In the genomic region with DNA sequence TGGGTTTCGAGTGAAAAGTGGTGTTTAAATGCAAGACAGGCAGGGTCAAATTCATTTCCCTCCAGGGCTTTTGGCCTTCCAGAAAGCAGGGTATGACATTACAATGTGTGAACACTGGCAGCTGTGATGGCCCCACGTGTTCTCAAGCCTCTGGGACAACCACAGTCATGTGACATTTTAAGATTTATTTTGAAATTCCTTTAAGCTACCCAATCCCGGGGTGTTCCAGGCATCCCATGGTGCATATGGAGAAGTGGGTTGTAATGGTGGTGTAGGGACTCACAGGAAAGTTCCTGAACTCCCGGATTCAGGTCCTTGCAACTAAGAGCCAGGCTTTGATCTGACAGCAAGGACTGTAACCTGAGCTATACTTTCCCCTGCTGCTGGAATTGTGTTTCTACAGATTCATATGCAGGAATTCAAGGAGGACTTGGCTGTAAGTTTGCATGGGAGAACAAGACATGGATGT, we compare ENCODE assay signal across 16 cellular contexts. TPM values are rescaled to one million over a fixed set of nuclear protein-coding genes. Genes with fewer than 3 reads are reported as not detected.
DNase-seq lines count a peak whose midpoint lies in the region; ATAC-seq and TF ChIP-seq lines count a peak whose summit lies in the region.
"Had no signal": no experiment of that assay in that cellular context is flagged by ENCODE, and none has a peak within 500 bp of the region (broad histone marks: within the 10 kb centered on the region; RNA-seq: fewer than 3 reads in every experiment).

No MANE protein-coding gene starts in this region.

- ATAC-seq in WTC11 (peak; percentile 75), left cardiac atrium (no peak), aorta (ENCODE audit: low FRiP score) (no peak)
- ATAC-seq: heart right ventricle had no signal

- H3K79me2 ChIP-seq in smooth muscle cell (ENCODE audit: low read depth): no peaks in the 10 kb centered on the region

- DNase-seq in NCI-H82 (lab: John Stamatoyannopoulos, UW) (peak; percentile 16), NCI-H82 treated with DMSO at 0.1 percent for 48 hours (lab: John Stamatoyannopoulos, UW; ENCODE audit: unreplicated experiment) (no peak), WTC11 (ENCODE audit: low spot score) (no peak), glomerular visceral epithelial cell (ENCODE audit: extremely low spot score) (peak; percentile 8), smooth muscle cell (lab: John Stamatoyannopoulos, UW; ENCODE audit: unreplicated experiment) (no peak), left cardiac atrium (no peak), NCI-H1105 (lab: John Stamatoyannopoulos, UW) (no peak), aorta (no peak)
- DNase-seq: activated effector memory CD4-positive, alpha-beta T cell treated with anti-CD3 and anti-CD28 coated beads, Interleukin-2, amount 50 U/mL, for 16 hours; CD8-positive, alpha-beta memory T cell; heart right ventricle; NCI-H2029; ovary; substantia nigra had no signal

- POLR2A ChIA-PET in WTC11 (lab: Charles Lee): interaction anchor here (0.6 kb wide), 1 partner anchor 47 kb away, joined by 3 read pairs; the partner anchor contains the start of gene INSYN2A

- H3K27ac Mint-ChIP-seq in WTC11: peak overlapping the region; percentile 40
- H3K27ac Mint-ChIP-seq: CD8-positive, alpha-beta memory T cell had no signal

- H3K27ac ChIP-seq in smooth muscle cell (ENCODE audit: low read depth) (peak overlapping the region; percentile 84), aorta (ENCODE audit: low read depth in 1 of 2, low read length in 2 of 2) (no peak overlapping the region)
- H3K27ac ChIP-seq: 22Rv1, ovary had no signal

- H3K9me3 ChIP-seq in smooth muscle cell (replicated peaks; ENCODE audit: low read depth) (no peaks in the 10 kb centered on the region), aorta (ENCODE audit: control insufficient read depth, low read length) (no peaks in the 10 kb centered on the region)
- H3K9me3 ChIP-seq: heart right ventricle, ovary had no signal

- peaks cover 3% of the 10 kb centered on the region for H3F3A ChIP-seq in smooth muscle cell (ENCODE audit: low read depth)

- H3K4me2 ChIP-seq in smooth muscle cell: no peak overlapping the region

- 68% methylated on average over 4 of the region's 4 CpGs for WGBS in smooth muscle cell (ENCODE audit: low lambda C conversion rate)
- WGBS in aorta, 2 donors: 44 to 57% methylated on average over 4 of the region's 4 CpGs

- no peak overlapping the region for H2AFZ ChIP-seq in smooth muscle cell (ENCODE audit: low read depth)

- no peaks in the 10 kb centered on the region for H3K9me3 Mint-ChIP-seq in WTC11
- H3K9me3 Mint-ChIP-seq: CD8-positive, alpha-beta memory T cell had no signal

- H3K36me3 ChIP-seq in smooth muscle cell (ENCODE audit: low read depth) (no peaks in the 10 kb centered on the region), aorta (ENCODE audit: control insufficient read depth in 1 of 2, insufficient read depth in 2 of 2, low read length in 1 of 2) (no peaks in the 10 kb centered on the region)
- H3K36me3 ChIP-seq: ovary had no signal

- H3K4me1 ChIP-seq in smooth muscle cell (ENCODE audit: low read depth): peaks cover 13% of the 10 kb centered on the region
- H3K4me1 ChIP-seq in aorta (ENCODE audit: control insufficient read depth in 1 of 2, insufficient read depth in 2 of 2, low read length in 2 of 2): no peaks in the 10 kb centered on the region

- H3K4me3 ChIP-seq in smooth muscle cell (no peak overlapping the region), aorta (ENCODE audit: low read length in 2 of 2) (no peak overlapping the region)
- H3K4me3 ChIP-seq: heart right ventricle, lung, ovary had no signal

- intact Hi-C loops in left cardiac atrium (cut with DNase I): no loop called here
- intact Hi-C loops in aorta (cut with DNase I): no loop called here

- H3K4me1 Mint-ChIP-seq in WTC11: peaks cover 70% of the 10 kb centered on the region
- H3K4me1 Mint-ChIP-seq: CD8-positive, alpha-beta memory T cell had no signal

- peaks cover 53% of the 10 kb centered on the region for H4K20me1 ChIP-seq in smooth muscle cell (ENCODE audit: low read depth)

- H3K9ac ChIP-seq in smooth muscle cell (ENCODE audit: low read depth): no peak overlapping the region

- TF ChIP-seq CTCF in WTC11 (IDR thresholded peaks at IDR 0.05) (no peak), smooth muscle cell (IDR thresholded peaks at IDR 0.05; ENCODE audit: borderline replicate concordance, insufficient read depth, poor library complexity, severe bottlenecking) (no peak)

- H3K27me3 ChIP-seq in smooth muscle cell (ENCODE audit: low read depth) (no peaks in the 10 kb centered on the region), aorta (ENCODE audit: control insufficient read depth in 1 of 2, insufficient read depth in 2 of 2, low read length in 1 of 2) (no peaks in the 10 kb centered on the region)
- H3K27me3 ChIP-seq: heart right ventricle, ovary had no signal

- no peak overlapping the region for H3K4me3 Mint-ChIP-seq in WTC11
- H3K4me3 Mint-ChIP-seq: CD8-positive, alpha-beta memory T cell had no signal

- no peaks in the 10 kb centered on the region for H3K27me3 Mint-ChIP-seq in WTC11 (ENCODE audit: low read depth)
- H3K27me3 Mint-ChIP-seq: CD8-positive, alpha-beta memory T cell had no signal

- CTCF ChIA-PET in WTC11 (lab: Charles Lee): interaction anchor here (0.9 to 1.4 kb wide), 3 partner anchors 34 to 205 kb away, joined by 3 to 4 read pairs (median 3); no protein-coding TSS in a partner anchor

- H3K36me3 Mint-ChIP-seq in WTC11: no peaks in the 10 kb centered on the region
- H3K36me3 Mint-ChIP-seq: CD8-positive, alpha-beta memory T cell had no signal

TF ChIP-seq in WTC11, 78 proteins besides CTCF, POLR2A, EP300 and RAD21:
- no peak for TF ChIP-seq MAX (CRISPR knock-in tag; IDR thresholded peaks at IDR 0.05)
- TF ChIP-seq NR1H2 (CRISPR knock-in tag; IDR thresholded peaks at IDR 0.05): no peak
- no peak for TF ChIP-seq ZNF263 (CRISPR knock-in tag; IDR thresholded peaks at IDR 0.05; ENCODE audit: low read depth)
- no peak for TF ChIP-seq ZNF138 (CRISPR knock-in tag; conservative IDR thresholded peaks at IDR 0.05)
- TF ChIP-seq NR3C1 (CRISPR knock-in tag; conservative IDR thresholded peaks at IDR 0.05; ENCODE audit: low read depth): no peak
- TF ChIP-seq ERG (CRISPR knock-in tag; IDR thresholded peaks at IDR 0.05): no peak
- no peak for TF ChIP-seq JUN (CRISPR knock-in tag; IDR thresholded peaks at IDR 0.05)
- TF ChIP-seq FOXP1 (CRISPR knock-in tag; IDR thresholded peaks at IDR 0.05; ENCODE audit: borderline replicate concordance): no peak
- TF ChIP-seq, protein P1, sequence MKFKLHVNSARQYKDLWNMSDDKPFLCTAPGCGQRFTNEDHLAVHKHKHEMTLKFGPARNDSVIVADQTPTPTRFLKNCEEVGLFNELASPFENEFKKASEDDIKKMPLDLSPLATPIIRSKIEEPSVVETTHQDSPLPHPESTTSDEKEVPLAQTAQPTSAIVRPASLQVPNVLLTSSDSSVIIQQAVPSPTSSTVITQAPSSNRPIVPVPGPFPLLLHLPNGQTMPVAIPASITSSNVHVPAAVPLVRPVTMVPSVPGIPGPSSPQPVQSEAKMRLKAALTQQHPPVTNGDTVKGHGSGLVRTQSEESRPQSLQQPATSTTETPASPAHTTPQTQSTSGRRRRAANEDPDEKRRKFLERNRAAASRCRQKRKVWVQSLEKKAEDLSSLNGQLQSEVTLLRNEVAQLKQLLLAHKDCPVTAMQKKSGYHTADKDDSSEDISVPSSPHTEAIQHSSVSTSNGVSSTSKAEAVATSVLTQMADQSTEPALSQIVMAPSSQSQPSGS (CRISPR knock-in tag; IDR thresholded peaks at IDR 0.05; ENCODE audit: borderline replicate concordance, low read depth): no peak
- TF ChIP-seq STAT6 (CRISPR knock-in tag; conservative IDR thresholded peaks at IDR 0.05; ENCODE audit: low read depth): no peak
- TF ChIP-seq KAT7 (CRISPR knock-in tag; IDR thresholded peaks at IDR 0.05; ENCODE audit: borderline replicate concordance): no peak
- no peak for TF ChIP-seq TCF7 (CRISPR knock-in tag; IDR thresholded peaks at IDR 0.05; ENCODE audit: low read depth)
- TF ChIP-seq NFATC4 (CRISPR knock-in tag; IDR thresholded peaks at IDR 0.05): no peak
- TF ChIP-seq MXD4 (CRISPR knock-in tag; IDR thresholded peaks at IDR 0.05; ENCODE audit: borderline replicate concordance): no peak
- no peak for TF ChIP-seq ELF4 (CRISPR knock-in tag; IDR thresholded peaks at IDR 0.05; ENCODE audit: low read depth)

RNA-seq across cellular contexts. Expression of gene INSYN2A, which starts 46.7 kb away (rescaled TPM):
- total RNA-seq in WTC11 (2021) (0.13 to 0.23 TPM (median 0.21 TPM) in 3 replicates), smooth muscle cell (0.09 TPM in 1 of 2 replicates, not detected in the other), left cardiac atrium (not detected), aorta (not detected)
- polyA plus RNA-seq in smooth muscle cell (0.15 and 0.93 TPM in 2 replicates), aorta (not detected)
- total RNA-seq: CD8-positive, alpha-beta memory T cell had no signal
- polyA plus RNA-seq: CD8-positive, alpha-beta memory T cell had no signal

Comparison
In these comparisons a context has a peak if more than half of its experiments do, and no peak if none do; other contexts are left out.
1. DNase-seq: peak in NCI-H82 (single experiment) and glomerular visceral epithelial cell (single experiment); none in NCI-H82 treated with DMSO at 0.1 percent for 48 hours (single experiment), WTC11 (single experiment), smooth muscle cell (single experiment), left cardiac atrium (single experiment), NCI-H1105 (single experiment) and aorta (0 of 2).